ENCODE assay signal across 30 cellular contexts in the genomic region with DNA sequence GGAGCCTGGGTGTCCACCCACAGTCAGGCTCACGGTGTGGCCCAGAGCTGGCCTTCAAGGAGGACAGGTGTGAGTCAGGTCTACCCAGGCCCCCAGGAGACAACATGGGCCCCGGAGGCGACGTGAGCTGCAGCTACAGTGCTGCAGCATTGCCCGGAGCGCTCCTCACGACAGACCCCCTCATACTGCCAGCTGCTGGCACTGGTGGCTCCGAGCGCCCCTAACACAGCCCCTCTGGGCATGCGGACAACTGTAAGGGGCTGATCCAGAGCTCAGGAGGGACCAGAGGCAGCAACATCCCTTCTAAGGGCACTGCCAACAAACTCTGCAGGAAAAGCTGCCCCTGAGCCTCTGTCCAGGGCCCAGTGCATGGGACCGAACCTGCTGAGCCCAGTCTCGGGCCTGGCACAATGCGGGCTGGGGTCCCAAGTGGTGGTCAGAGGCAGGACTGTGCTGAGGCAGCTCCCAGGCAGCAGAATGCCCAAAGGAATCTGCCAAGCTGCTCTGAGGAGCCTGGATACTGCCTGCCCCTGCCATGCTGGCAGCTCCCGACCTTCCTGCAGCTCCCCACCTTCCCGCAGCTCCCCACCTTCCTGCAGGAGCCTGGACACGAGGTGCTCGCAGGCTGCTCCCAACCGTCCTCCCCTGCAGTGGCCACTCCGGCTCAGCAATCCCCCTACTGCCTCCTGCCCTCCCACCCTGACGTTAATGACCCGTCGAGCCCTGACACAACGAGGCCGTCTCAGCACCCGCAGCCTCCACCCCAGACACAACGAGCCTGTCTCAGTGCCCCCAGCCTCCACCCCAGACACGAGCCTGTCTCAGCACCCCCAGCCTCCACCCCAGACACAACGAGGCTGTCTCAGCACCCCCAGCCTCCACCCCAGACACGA.
"Had no signal": no experiment of that assay in that cellular context is flagged by ENCODE, and none has a peak within 500 bp of the region (broad histone marks: within the 10 kb centered on the region; RNA-seq: fewer than 3 reads in every experiment).

No MANE protein-coding gene starts in this region.

- H3K4me3 Mint-ChIP-seq: activated B cell treated with CpG ODN at 0.5 μM for 24 hours; activated CD8-positive, alpha-beta T cell treated with anti-CD3 and anti-CD28 coated beads for 36 hours; activated naive CD8-positive, alpha-beta T cell treated with anti-CD3 and anti-CD28 coated beads, Interleukin-2, amount 10 ng/mL, durations not matched to agents 7 days and 5 days; activated T-helper 1 cell treated with anti-CD3 and anti-CD28 coated beads, Interleukin-12 subunit alpha, Interleukin-12 subunit beta, Interleukin-2, Interleukin-4 antibody, amounts not matched to agents 30 ng/mL and 10 ng/mL and 1 ng/mL, durations not matched to agents 14 hours and 24 hours and 36 hours; brain; central memory CD8-positive, alpha-beta T cell; dendritic cell treated with granulocyte-macrophage colony-stimulating factor and Interleukin-4, amounts not matched to agents 40 ng/mL and 50 ng/mL, for 4 days; T-helper 17 cell; T-helper 2 cell treated with Interferon-gamma antibody and Interleukin-4, amounts not matched to agents 5 μg/mL and 100 μg/mL, for 36 hours had no signal

- H3K4me1 Mint-ChIP-seq: activated B cell treated with CpG ODN at 0.5 μM for 24 hours; activated naive CD8-positive, alpha-beta T cell treated with anti-CD3 and anti-CD28 coated beads, Interleukin-2, amount 10 ng/mL, durations not matched to agents 7 days and 5 days; central memory CD8-positive, alpha-beta T cell; T-helper 17 cell had no signal

- H3K9me3 ChIP-seq: ascending aorta, heart right ventricle had no signal

- H3K4me1 ChIP-seq: ascending aorta, heart right ventricle had no signal

- H3K27ac ChIP-seq: ascending aorta, coronary artery, dorsolateral prefrontal cortex, epithelial cell of prostate, heart right ventricle had no signal

- H3K27me3 ChIP-seq: ascending aorta, dorsolateral prefrontal cortex, heart right ventricle had no signal

- H3K27ac Mint-ChIP-seq: activated B cell treated with CpG ODN at 0.5 μM for 24 hours; activated CD8-positive, alpha-beta T cell treated with anti-CD3 and anti-CD28 coated beads for 36 hours; activated naive CD4-positive, alpha-beta T cell treated with anti-CD3 and anti-CD28 coated beads, Interleukin-2, amount 50 U/mL, for 72 hours; activated naive CD8-positive, alpha-beta T cell treated with anti-CD3 and anti-CD28 coated beads, Interleukin-2, amount 10 ng/mL, durations not matched to agents 7 days and 5 days; activated T-helper 1 cell treated with anti-CD3 and anti-CD28 coated beads, Interleukin-12 subunit alpha, Interleukin-12 subunit beta, Interleukin-2, Interleukin-4 antibody, amounts not matched to agents 30 ng/mL and 10 ng/mL and 1 ng/mL, durations not matched to agents 14 hours and 24 hours and 36 hours; dendritic cell treated with granulocyte-macrophage colony-stimulating factor and Interleukin-4, amounts not matched to agents 40 ng/mL and 50 ng/mL, for 4 days; T-helper 17 cell; T-helper 2 cell treated with Interferon-gamma antibody and Interleukin-4, amounts not matched to agents 5 μg/mL and 100 μg/mL, for 36 hours had no signal

- ATAC-seq: activated CD4-positive, CD25-positive, alpha-beta regulatory T cell treated with anti-CD3 and anti-CD28 coated beads, Interleukin-2, amount 50 U/mL, for 24 hours; activated CD8-positive, alpha-beta T cell treated with anti-CD3 and anti-CD28 coated beads for 36 hours; heart right ventricle; T-helper 17 cell had no signal

- H3K36me3 Mint-ChIP-seq: activated naive CD4-positive, alpha-beta T cell treated with anti-CD3 and anti-CD28 coated beads, Interleukin-2, amount 50 U/mL, for 72 hours had no signal

- H3K4me3 ChIP-seq: ascending aorta, coronary artery, dorsolateral prefrontal cortex, heart right ventricle had no signal

- DNase-seq: activated B cell treated with CpG ODN at 0.5 μM for 24 hours; activated CD4-positive, alpha-beta T cell treated with anti-CD3 and anti-CD28 coated beads for 48 hours; activated CD4-positive, alpha-beta T cell treated with anti-CD3 and anti-CD28 coated beads, Interleukin-2, amount 50 U/mL, for 1 hour; activated CD4-positive, alpha-beta T cell treated with anti-CD3 and anti-CD28 coated beads, Interleukin-2, amount 50 U/mL, for 48 hours; activated CD8-positive, alpha-beta memory T cell treated with anti-CD3 and anti-CD28 coated beads for 24 hours; activated CD8-positive, alpha-beta T cell treated with anti-CD3 and anti-CD28 coated beads for 36 hours; activated effector memory CD4-positive, alpha-beta T cell treated with Interleukin-2 at 50 U/mL for 16 hours; activated gamma-delta T cell treated with Interleukin-2 at 50 U/mL for 16 hours; activated naive CD4-positive, alpha-beta T cell treated with Interleukin-2 at 50 U/mL for 16 hours; activated naive CD8-positive, alpha-beta T cell treated with anti-CD3 and anti-CD28 coated beads, Interleukin-2, amount 10 ng/mL, durations not matched to agents 7 days and 5 days; activated T-cell treated with anti-CD3 and anti-CD28 coated beads, Interleukin-2, amount 50 U/mL, for 1 hour; activated T-cell treated with anti-CD3 and anti-CD28 coated beads, Interleukin-2, amount 50 U/mL, for 48 hours; dorsolateral prefrontal cortex; effector memory CD4-positive, alpha-beta T cell; foreskin fibroblast; heart right ventricle; T-helper 1 cell; T-helper 17 cell; T1000; WERI-Rb-1 had no signal

- H3K27me3 Mint-ChIP-seq: activated B cell treated with CpG ODN at 0.5 μM for 24 hours; activated CD8-positive, alpha-beta T cell treated with anti-CD3 and anti-CD28 coated beads for 36 hours; activated naive CD8-positive, alpha-beta T cell treated with anti-CD3 and anti-CD28 coated beads, Interleukin-2, amount 10 ng/mL, durations not matched to agents 7 days and 5 days; brain; central memory CD8-positive, alpha-beta T cell; dendritic cell treated with granulocyte-macrophage colony-stimulating factor and Interleukin-4, amounts not matched to agents 40 ng/mL and 50 ng/mL, for 4 days; T-helper 17 cell had no signal

- H3K9me3 Mint-ChIP-seq: activated B cell treated with CpG ODN at 0.5 μM for 24 hours; activated CD8-positive, alpha-beta T cell treated with anti-CD3 and anti-CD28 coated beads for 36 hours; activated naive CD4-positive, alpha-beta T cell treated with anti-CD3 and anti-CD28 coated beads, Interleukin-2, amount 50 U/mL, for 72 hours; activated naive CD8-positive, alpha-beta T cell treated with anti-CD3 and anti-CD28 coated beads, Interleukin-2, amount 10 ng/mL, durations not matched to agents 7 days and 5 days; activated T-helper 1 cell treated with anti-CD3 and anti-CD28 coated beads, Interleukin-12 subunit alpha, Interleukin-12 subunit beta, Interleukin-2, Interleukin-4 antibody, amounts not matched to agents 30 ng/mL and 10 ng/mL and 1 ng/mL, durations not matched to agents 14 hours and 24 hours and 36 hours; brain; central memory CD8-positive, alpha-beta T cell; dendritic cell treated with granulocyte-macrophage colony-stimulating factor and Interleukin-4, amounts not matched to agents 40 ng/mL and 50 ng/mL, for 4 days; T-helper 2 cell treated with Interferon-gamma antibody and Interleukin-4, amounts not matched to agents 5 μg/mL and 100 μg/mL, for 36 hours had no signal
